ENCODE assay signal across 18 cellular contexts in genomic region chr5:96920956-96921355, GRCh38. TPM values are rescaled to one million over a fixed set of nuclear protein-coding genes. Genes with fewer than 3 reads are reported as not detected.
DNase-seq lines count a peak whose midpoint lies in the region; ATAC-seq, FAIRE-seq and TF ChIP-seq lines count a peak whose summit lies in the region.
"Had no signal": no experiment of that assay in that cellular context is flagged by ENCODE, and none has a peak within 500 bp of the region (broad histone marks: within the 10 kb centered on the region; RNA-seq: fewer than 3 reads in every experiment).

No MANE protein-coding gene starts in this region.

- no peak for TF ChIP-seq POLR2A in IMR-90 (IDR thresholded peaks at IDR 0.05; ENCODE audit: low read depth, low read length)
- no peak for TF ChIP-seq POLR2A in GM12878 (IDR thresholded peaks at IDR 0.05; ENCODE audit: low read depth, low read length)
- TF ChIP-seq POLR2A in erythroblast (IDR thresholded peaks at IDR 0.05; ENCODE audit: low read length) = no peak

- no peak overlapping the region for H3K4ac ChIP-seq in IMR-90 (ENCODE audit: low read depth, low read length)

- H3K27ac Mint-ChIP-seq in naive thymus-derived CD8-positive, alpha-beta T cell = peak overlapping the region; percentile 35 to 82 (median 74)

- H3K56ac ChIP-seq in IMR-90 (ENCODE audit: extremely low read depth, insufficient read depth, low read length) = no peak overlapping the region

- no peak overlapping the region; the same call in 1 of the 2 replicates for H2BK120ac ChIP-seq in IMR-90 (ENCODE audit: low read depth, low read length)

- POLR2A ChIA-PET in IMR-90 (lab: Charles Lee; ENCODE audit: unreplicated experiment) = no interaction called here
- POLR2A ChIA-PET in GM12878 (lab: Charles Lee) = interaction anchor here (0.5 to 2.6 kb wide), 5 partner anchors 11 to 48 kb away, joined by 3 to 27 read pairs (median 4); no protein-coding TSS in a partner anchor
- POLR2A ChIA-PET in naive thymus-derived CD8-positive, alpha-beta T cell (lab: Charles Lee) = interaction anchor here (0.6 to 1.3 kb wide), 2 partner anchors 44 to 49 kb away, joined by 4 to 5 read pairs; partner anchors contain the start of gene ERAP2

- no peak for TF ChIP-seq EP300 in GM12878 (IDR thresholded peaks at IDR 0.05; ENCODE audit: borderline replicate concordance in 1 of 2, control insufficient read depth in 1 of 2, low read depth in 2 of 2, low read length in 2 of 2)

- WGBS in IMR-90 (ENCODE audit: extremely low coverage in 2 of 2, insufficient read length in 1 of 2), 2 experiments = no CpG with 5 or more reads among the region's 2 CpGs
- 0% methylated on average over 2 of the region's 2 CpGs for WGBS in GM12878 (ENCODE audit: insufficient coverage, insufficient replicate concordance, low lambda C conversion rate, missing lambda C conversion rate)

- no peak for DNase-seq in IMR-90
- DNase-seq in GM12878 (ENCODE audit: low read depth, low spot score) = no peak
- no peak for DNase-seq in naive thymus-derived CD8-positive, alpha-beta T cell
- DNase-seq in NCI-H345 (lab: John Stamatoyannopoulos, UW) = no peak
- no peak for DNase-seq in erythroblast (lab: John Stamatoyannopoulos, UW)
- DNase-seq in D721Med (ENCODE audit: insufficient read length, low spot score) = no peak
- DNase-seq: activated CD4-positive, alpha-beta T cell treated with anti-CD3 and anti-CD28 coated beads, Interleukin-2, amount 50 U/mL, for 4 hours; AML-193; DMS153; left colon; NCI-H1105; NCI-H82; ovary; small intestine had no signal

- H3K79me2 ChIP-seq in GM12878 (ENCODE audit: control insufficient read depth, insufficient read depth, low read length) = peaks cover 8% of the 10 kb centered on the region

- peaks cover 0 to 1% (median 0%) of the 10 kb centered on the region in 9 donors for H3K9me3 Mint-ChIP-seq in naive thymus-derived CD8-positive, alpha-beta T cell

- peaks cover 0 to 12% (median 0%) of the 10 kb centered on the region in 11 experiments; a peak in 3 of 22 replicates for H3K9me3 ChIP-seq in BLaER1 treated with 17β-estradiol and CSF1 and Interleukin-3, amounts not matched to agents 10 nM and 100 nM (replicated peaks in 1 of 11)
- H3K9me3 ChIP-seq in IMR-90 (ENCODE audit: control insufficient read depth, insufficient read depth, low read length) = no peaks in the 10 kb centered on the region
- H3K9me3 ChIP-seq in GM12878 (replicated peaks; ENCODE audit: control insufficient read depth, insufficient read depth, low read length) = no peaks in the 10 kb centered on the region
- H3K9me3 ChIP-seq: ovary, thoracic aorta had no signal

- no peaks in the 10 kb centered on the region for H3K27me3 Mint-ChIP-seq in naive thymus-derived CD8-positive, alpha-beta T cell

- RAD21 ChIA-PET in GM12878 (lab: Charles Lee; ENCODE audit: unreplicated experiment) = interaction anchor here (0.8 to 2.8 kb wide), 14 partner anchors 10 to 240 kb away, joined by 3 to 26 read pairs (median 4); no protein-coding TSS in a partner anchor

- TF ChIP-seq RAD21 in IMR-90 (IDR thresholded peaks at IDR 0.05; ENCODE audit: low read length) (no peak), GM12878 (IDR thresholded peaks at IDR 0.05; ENCODE audit: insufficient read depth, low read depth, low read length) (no peak)

- peaks cover 0 to 47% (median 34%) of the 10 kb centered on the region in 3 donors for H3K36me3 Mint-ChIP-seq in naive thymus-derived CD8-positive, alpha-beta T cell

- FAIRE-seq in GM12878 (lab: Jason Lieb, UNC) (no peak), D721Med (lab: Jason Lieb, UNC) (no peak)
- FAIRE-seq: small intestine had no signal

- no peak overlapping the region for H3K14ac ChIP-seq in IMR-90 (replicated peaks; ENCODE audit: low read depth, low read length)

- intact Hi-C loops in IMR-90 (cut with micrococcal nuclease) = no loop called here
- intact Hi-C loops in GM12878 (cut with micrococcal nuclease; ENCODE audit: unreplicated experiment) = loop anchor here (2.0 kb wide), 1 partner anchor 14 kb away; no protein-coding TSS in a partner anchor

- H3K27ac ChIP-seq in BLaER1 treated with 17β-estradiol and CSF1 and Interleukin-3, amounts not matched to agents 10 nM and 100 nM = peak overlapping the region; percentile 29 to 87 (median 79); a peak in 21 of 22 replicates
- H3K27ac ChIP-seq in IMR-90 (ENCODE audit: insufficient read depth, low read length) (no peak overlapping the region), GM12878 (ENCODE audit: control insufficient read depth, insufficient read depth) (peak overlapping the region; percentile 98)
- H3K27ac ChIP-seq: KMS-11, thoracic aorta had no signal

- H4K91ac ChIP-seq in IMR-90 (ENCODE audit: insufficient read depth, low read depth, low read length) = no peak overlapping the region

- H2BK5ac ChIP-seq in IMR-90 (ENCODE audit: low read depth, low read length, poor library complexity, severe bottlenecking) = no peak overlapping the region

- H2BK15ac ChIP-seq in IMR-90 (ENCODE audit: low read depth, low read length) = no peak overlapping the region

- peak overlapping the region; percentile 43 to 80 (median 70); a peak in 21 of 22 replicates for H3K4me2 ChIP-seq in BLaER1 treated with 17β-estradiol and CSF1 and Interleukin-3, amounts not matched to agents 10 nM and 100 nM
- H3K4me2 ChIP-seq in IMR-90 (ENCODE audit: low read depth, low read length) (no peak overlapping the region), GM12878 (ENCODE audit: control insufficient read depth, insufficient read depth) (peak overlapping the region; percentile 38)
- H3K4me2 ChIP-seq: KMS-11 had no signal

- peak overlapping the region in 10 of 11 experiments; percentile 49 to 69 (median 60); a peak in 19 of 22 replicates for H3K9ac ChIP-seq in BLaER1 treated with 17β-estradiol and CSF1 and Interleukin-3, amounts not matched to agents 10 nM and 100 nM
- H3K9ac ChIP-seq in IMR-90 (ENCODE audit: low read depth, low read length) (no peak overlapping the region), GM12878 (ENCODE audit: control insufficient read depth, insufficient read depth, low read length) (peak overlapping the region; percentile 86)
- H3K9ac ChIP-seq: KMS-11 had no signal

- H4K5ac ChIP-seq in IMR-90 (ENCODE audit: low read depth, low read length) = 0 out of 2 replicates have a peak overlapping the region, but pooled peaks have one; percentile 35

- peaks cover 15 to 54% (median 40%) of the 10 kb centered on the region in 4 donors for H3K4me1 Mint-ChIP-seq in naive thymus-derived CD8-positive, alpha-beta T cell

- in situ Hi-C loops in IMR-90 (cut with MboI; ENCODE audit: low sequenced_read_pairs) = no loop called here
- in situ Hi-C loops in GM12878 (cut with MboI) = no loop called here

- no peak overlapping the region; the same call in 1 of the 2 replicates for H3K18ac ChIP-seq in IMR-90 (ENCODE audit: low read depth, low read length)

- no peaks in the 10 kb centered on the region for H3K79me1 ChIP-seq in IMR-90 (ENCODE audit: low read depth in 1 of 2, low read length in 2 of 2)

- H2AFZ ChIP-seq in IMR-90 (replicated peaks; ENCODE audit: low read length, poor library complexity) = no peak overlapping the region
- H2AFZ ChIP-seq in GM12878 (ENCODE audit: control insufficient read depth, low read depth, low read length) = no peak overlapping the region

- no TSS peak for BruUV-seq in IMR-90 (replicated peaks; lab: Mats Ljungman, UMichigan)
- BruUV-seq in GM12878 (replicated peaks; lab: Mats Ljungman, UMichigan) = no TSS peak

- H3K4me3 ChIP-seq in BLaER1 treated with 17β-estradiol and CSF1 and Interleukin-3, amounts not matched to agents 10 nM and 100 nM = no peak overlapping the region
- H3K4me3 ChIP-seq in IMR-90 (ENCODE audit: insufficient read depth, low read depth, low read length) (no peak overlapping the region), GM12878 (no peak overlapping the region)
- H3K4me3 ChIP-seq: ovary, thoracic aorta had no signal

- TF ChIP-seq CTCF in IMR-90 (conservative IDR thresholded peaks at IDR 0.05; ENCODE audit: low read depth, low read length) (no peak), GM12878 (IDR thresholded peaks at IDR 0.05 in 2 of 3, conservative IDR thresholded peaks at IDR 0.05 in 1 of 3; ENCODE audit: control insufficient read depth in 2 of 3, extremely low read depth in 1 of 3, insufficient read depth in 1 of 3, low read depth in 3 of 3, low read length in 3 of 3) (no peak), D721Med (IDR thresholded peaks at IDR 0.05; ENCODE audit: insufficient read depth, missing control alignments) (no peak)

- H3K4me1 ChIP-seq in BLaER1 treated with 17β-estradiol and CSF1 and Interleukin-3, amounts not matched to agents 10 nM and 100 nM = peaks cover 26 to 40% (median 33%) of the 10 kb centered on the region in 10 experiments
- H3K4me1 ChIP-seq in IMR-90 (ENCODE audit: control insufficient read depth, insufficient read depth, low read length) (peaks cover 4% of the 10 kb centered on the region; the same call in 1 of the 2 replicates), GM12878 (ENCODE audit: control insufficient read depth, insufficient read depth, low read length) (peaks cover 49% of the 10 kb centered on the region)

- H3K9me1 ChIP-seq in IMR-90 (ENCODE audit: insufficient read depth, low read length) = no peaks in the 10 kb centered on the region; the same call in 1 of the 2 replicates

- no peak overlapping the region for H2AK9ac ChIP-seq in IMR-90 (replicated peaks; ENCODE audit: low read depth, low read length, poor library complexity)

- CTCF ChIA-PET in IMR-90 (lab: Yijun Ruan, JAX) = no interaction called here
- CTCF ChIA-PET in GM12878 (lab: Yijun Ruan, JAX) = interaction anchor here (1.2 to 1.4 kb wide), 2 partner anchors 10 to 42 kb away, joined by 4 read pairs; no protein-coding TSS in a partner anchor

- H3K36me3 ChIP-seq in BLaER1 treated with 17β-estradiol and CSF1 and Interleukin-3, amounts not matched to agents 10 nM and 100 nM = peaks cover 0 to 43% (median 37%) of the 10 kb centered on the region in 11 experiments; a peak in 19 of 22 replicates
- no peaks in the 10 kb centered on the region for H3K36me3 ChIP-seq in IMR-90 (ENCODE audit: control insufficient read depth, insufficient read depth, low read length)
- peaks cover 2 to 11% of the 10 kb centered on the region in 2 experiments for H3K36me3 ChIP-seq in GM12878 (ENCODE audit: control insufficient read depth in 2 of 2, insufficient read depth in 2 of 2, low read length in 1 of 2)
- H3K36me3 ChIP-seq: ovary had no signal

- H4K8ac ChIP-seq in IMR-90 (ENCODE audit: low read depth in 2 of 2, low read length in 2 of 2) = no peak overlapping the region

- SMC1A ChIA-PET in GM12878 (lab: Charles Lee; ENCODE audit: uncharacterized antibody, unreplicated experiment) = interaction anchor here (0.9 to 4.8 kb wide), 13 partner anchors 11 to 115 kb away, joined by 3 to 47 read pairs (median 4); partner anchors contain the start of gene ERAP2

- no peaks in the 10 kb centered on the region for H3K27me3 ChIP-seq in BLaER1 treated with 17β-estradiol and CSF1 and Interleukin-3, amounts not matched to agents 10 nM and 100 nM
- H3K27me3 ChIP-seq in IMR-90 (ENCODE audit: control insufficient read depth, insufficient read depth, low read length) = no peaks in the 10 kb centered on the region
- H3K27me3 ChIP-seq in GM12878 (replicated peaks in 1 of 2; ENCODE audit: control insufficient read depth in 2 of 2, insufficient read depth in 2 of 2, low read length in 1 of 2) = no peaks in the 10 kb centered on the region
- H3K27me3 ChIP-seq: ovary had no signal

- ATAC-seq in IMR-90 (ENCODE audit: low read depth) = no peak
- ATAC-seq in GM12878 = peak; percentile 40
- no peak for ATAC-seq in naive thymus-derived CD8-positive, alpha-beta T cell
- no peak for ATAC-seq in HG03135 (IDR thresholded peaks at IDR 0.05; ENCODE audit: unreplicated experiment)
- ATAC-seq: left colon had no signal

- no peak overlapping the region for H3K4me3 Mint-ChIP-seq in naive thymus-derived CD8-positive, alpha-beta T cell

- H2AK5ac ChIP-seq in IMR-90 (ENCODE audit: low read depth, low read length) = no peak overlapping the region

- H4K20me1 ChIP-seq in BLaER1 treated with 17β-estradiol and CSF1 and Interleukin-3, amounts not matched to agents 10 nM and 100 nM = no peaks in the 10 kb centered on the region
- H4K20me1 ChIP-seq in IMR-90 (ENCODE audit: insufficient read depth, low read length) (no peaks in the 10 kb centered on the region), GM12878 (ENCODE audit: control insufficient read depth, insufficient read depth) (no peaks in the 10 kb centered on the region)

- H3K23ac ChIP-seq in IMR-90 (ENCODE audit: low read depth, low read length) = peak overlapping the region; percentile 17; the same call in 1 of the 2 replicates

- dilution Hi-C loops in IMR-90 (cut with HindIII; ENCODE audit: low sequenced_read_pairs, unreplicated experiment) = no loop called here

- H2BK20ac ChIP-seq in IMR-90 (ENCODE audit: low read depth, low read length) = no peak overlapping the region

RNA-seq across cellular contexts. Expression of gene LNPEP, which starts 14.9 kb away (rescaled TPM):
- 27.4 and 27.5 TPM in 2 replicates for total RNA-seq in IMR-90 (2012; rRNA removed)
- 2.7 and 3.6 TPM in 2 replicates for polyA plus RNA-seq in IMR-90 (2012; rRNA removed)
- 0.61 and 0.63 TPM in 2 replicates for polyA plus RNA-seq in IMR-90 (2012; cell fraction: cytosol; rRNA removed)
- polyA plus RNA-seq in IMR-90 (2012; cell fraction: nucleus; rRNA removed; ENCODE audit: low replicate concordance) = 1.2 and 7.0 TPM in 2 replicates
- 410 and 418 TPM in 2 replicates for total RNA-seq in GM12878 (2013; cell fraction: nucleolus; rRNA removed)
- 38.5 and 56.2 TPM in 2 replicates for total RNA-seq in GM12878 (2014; rRNA removed)
- total RNA-seq in GM12878 (2014; rRNA removed; fragmentation: Illumina TruSeq; extraction: Trizol) = 54.9 and 62.3 TPM in 2 replicates
- total RNA-seq in GM12878 (2021) = 50.8 and 51.1 TPM in 2 replicates
- 12.3 TPM for polyA plus RNA-seq in GM12878 (2011; ENCODE audit: low read depth)
- 44.7 and 67.7 TPM in 2 replicates for polyA plus RNA-seq in GM12878 (2011; rRNA removed)
- polyA plus RNA-seq in GM12878 (2011; cell fraction: cytosol; rRNA removed) = 15.1 and 19.2 TPM in 2 replicates
- polyA plus RNA-seq in GM12878 (2011; cell fraction: nucleus; rRNA removed) = 33.3 and 34.8 TPM in 2 replicates
- 22.3 and 26.0 TPM in 2 replicates for polyA plus RNA-seq in GM12878 (2012)
- polyA plus RNA-seq in GM12878 (2014; fragmentation: Illumina TruSeq; extraction: Trizol) = 26.1 and 34.4 TPM in 2 replicates
- 1 to 10 TPM; 5.6 to 7.3 TPM for polyA plus RNA-seq in GM12878 (2014; fragmentation: Nextera tagmentation; extraction: Ambion mirVana)
- polyA plus RNA-seq in GM12878 (2014; rRNA removed) = 17.1 and 21.0 TPM in 2 replicates
- polyA plus RNA-seq in GM12878 (2016; fragmentation: Nextera tagmentation; extraction: Ambion mirVana) = 10 to 100 TPM; 23.2 to 23.9 TPM
- 135 and 161 TPM in 2 replicates for polyA minus RNA-seq in GM12878 (2011; rRNA and poly(A)+ RNA removed)
- polyA minus RNA-seq in GM12878 (2011; cell fraction: cytosol; rRNA and poly(A)+ RNA removed) = 48.5 and 54.1 TPM in 2 replicates
- 74.6 and 109 TPM in 2 replicates for polyA minus RNA-seq in GM12878 (2011; cell fraction: nucleus; rRNA and poly(A)+ RNA removed)
- total RNA-seq in naive thymus-derived CD8-positive, alpha-beta T cell = 100 to 1,000 TPM; 105 to 107 TPM
- 10 to 100 TPM; 50.9 to 61.7 (median 52.4) TPM for polyA plus RNA-seq in naive thymus-derived CD8-positive, alpha-beta T cell

RNA-seq across cellular contexts. Expression of gene ERAP2, which starts 44.7 kb away (rescaled TPM):
- total RNA-seq in IMR-90 (2012; rRNA removed) (18.3 and 21.3 TPM in 2 replicates), GM12878 (2014; rRNA removed) (12.0 and 16.5 TPM in 2 replicates), GM12878 (2014; rRNA removed; fragmentation: Illumina TruSeq; extraction: Trizol) (17.8 and 19.4 TPM in 2 replicates), GM12878 (2021) (11.2 and 12.3 TPM in 2 replicates)
- polyA plus RNA-seq in IMR-90 (2012; rRNA removed) (10.6 and 11.0 TPM in 2 replicates), GM12878 (2011; rRNA removed) (28.7 and 35.5 TPM in 2 replicates), GM12878 (2014; fragmentation: Illumina TruSeq; extraction: Trizol) (11.5 and 16.0 TPM in 2 replicates), GM12878 (2014; fragmentation: Nextera tagmentation; extraction: Ambion mirVana) (1 to 10 TPM; 4.0 to 4.3 TPM), GM12878 (2014; rRNA removed) (7.7 and 12.6 TPM in 2 replicates), GM12878 (2016; fragmentation: Nextera tagmentation; extraction: Ambion mirVana) (1 to 10 TPM; 7.6 to 9.5 TPM)
- 2.9 and 4.5 TPM in 2 replicates for polyA plus RNA-seq in IMR-90 (2012; cell fraction: cytosol; rRNA removed)
- polyA plus RNA-seq in IMR-90 (2012; cell fraction: nucleus; rRNA removed; ENCODE audit: low replicate concordance) = 1.2 and 8.3 TPM in 2 replicates
- total RNA-seq in GM12878 (2013; cell fraction: nucleolus; rRNA removed) = 386 and 388 TPM in 2 replicates
- polyA plus RNA-seq in GM12878 (2011; ENCODE audit: low read depth) = 5.1 TPM
- polyA plus RNA-seq in GM12878 (2011; cell fraction: cytosol; rRNA removed) = 11.2 and 12.6 TPM in 2 replicates
- 38.6 and 38.7 TPM in 2 replicates for polyA plus RNA-seq in GM12878 (2011; cell fraction: nucleus; rRNA removed)
- polyA plus RNA-seq in GM12878 (2012) = 7.5 and 7.9 TPM in 2 replicates
- polyA minus RNA-seq in GM12878 (2011; rRNA and poly(A)+ RNA removed) = 56.5 and 63.2 TPM in 2 replicates
- polyA minus RNA-seq in GM12878 (2011; cell fraction: cytosol; rRNA and poly(A)+ RNA removed) = 12.3 and 12.4 TPM in 2 replicates
- polyA minus RNA-seq in GM12878 (2011; cell fraction: nucleus; rRNA and poly(A)+ RNA removed) = 89.2 and 126 TPM in 2 replicates
- total RNA-seq in naive thymus-derived CD8-positive, alpha-beta T cell = 10 to 100 TPM; 82.9 to 98.6 TPM
- polyA plus RNA-seq in naive thymus-derived CD8-positive, alpha-beta T cell = 100 to 1,000 TPM in 1 of 3 donors, 1 to 10 TPM in 2; 6.4 to 126 (median 6.6) TPM
